Comparison of ENCODE assay signal across 2 cellular contexts in genomic region chrX:29561417-29561816, GRCh38.
TF ChIP-seq lines count a peak whose summit lies in the region.

No MANE protein-coding gene starts in this region.

TF ChIP-seq in liver, 16 proteins besides CTCF, POLR2A, EP300 and RAD21 (continued from another document):
- TF ChIP-seq REST (IDR thresholded peaks at IDR 0.05) (no peak), FOXA1 (IDR thresholded peaks at IDR 0.05) (no peak), YY1 (IDR thresholded peaks at IDR 0.05) (no peak), SP1 (IDR thresholded peaks at IDR 0.05) (no peak), NR2F2 (IDR thresholded peaks at IDR 0.05) (no peak)

TF ChIP-seq in HepG2, 621 proteins besides CTCF, POLR2A, EP300 and RAD21 (continued from another document):
- TF ChIP-seq ATF2 (CRISPR knock-in tag; IDR thresholded peaks at IDR 0.05) (no peak), ZNF30 (CRISPR knock-in tag; IDR thresholded peaks at IDR 0.05) (no peak), MED8 (CRISPR knock-in tag; IDR thresholded peaks at IDR 0.05; ENCODE audit: insufficient replicate concordance) (no peak), ZNF205 (CRISPR knock-in tag; IDR thresholded peaks at IDR 0.05) (no peak), REXO4 (CRISPR knock-in tag; IDR thresholded peaks at IDR 0.05; ENCODE audit: borderline replicate concordance) (no peak), ZNF580 (CRISPR knock-in tag; IDR thresholded peaks at IDR 0.05; ENCODE audit: borderline replicate concordance, low read depth) (no peak), NFE2L2 (IDR thresholded peaks at IDR 0.05; ENCODE audit: low read length) (no peak)
